29 cellular contexts compared by ENCODE assay signal in the genomic region with DNA sequence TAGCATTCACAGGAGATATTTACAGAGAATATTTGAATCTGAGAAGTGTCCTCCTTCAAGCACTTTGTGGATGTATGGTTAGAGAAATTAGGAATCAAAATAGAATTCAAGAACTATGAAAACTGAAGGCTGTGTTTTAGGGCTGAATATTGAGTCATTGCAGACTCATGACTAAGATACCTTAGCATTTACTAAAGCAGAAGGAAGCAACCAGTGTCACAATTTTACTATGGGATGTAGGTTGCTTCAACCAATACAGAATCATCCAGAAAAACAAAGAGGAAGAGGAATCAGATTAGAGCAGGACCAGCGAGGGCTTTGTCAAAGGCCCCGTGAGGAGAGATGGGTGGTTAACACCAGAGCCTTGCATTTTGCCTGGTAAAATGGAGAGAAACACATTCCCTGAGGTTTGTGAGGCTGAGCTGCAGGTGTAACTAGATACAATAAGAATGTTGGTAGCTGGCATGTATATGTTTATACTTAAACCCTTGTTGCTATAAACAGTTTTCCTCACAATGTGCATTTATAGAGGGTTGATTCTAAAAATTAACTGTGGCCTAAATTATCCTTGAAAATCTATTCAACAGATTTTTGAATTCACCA.
DNase-seq lines count a peak whose midpoint lies in the region; ATAC-seq, FAIRE-seq and TF ChIP-seq lines count a peak whose summit lies in the region.
"Had no signal": no experiment of that assay in that cellular context is flagged by ENCODE, and none has a peak within 500 bp of the region (broad histone marks: within the 10 kb centered on the region; RNA-seq: fewer than 3 reads in every experiment).

No MANE protein-coding gene starts in this region.

- no peaks in the 10 kb centered on the region for H3K27me3 ChIP-seq in RWPE2 (ENCODE audit: insufficient read depth, poor library complexity, severe bottlenecking)
- H3K27me3 ChIP-seq: BE2C, esophagus squamous epithelium, transverse colon had no signal

- DNase-seq in SKM-1 treated with dmso at 0.1 percent for 144 hours (lab: John Stamatoyannopoulos, UW; ENCODE audit: unreplicated experiment) (peak; percentile 1), SKM-1 (lab: John Stamatoyannopoulos, UW; ENCODE audit: unreplicated experiment) (no peak), RWPE2 (ENCODE audit: low spot score) (no peak), fibroblast of mammary gland (ENCODE audit: low read depth) (peak; percentile 36), GM12892 (ENCODE audit: insufficient read length) (no peak), middle frontal gyrus (ENCODE audit: extremely low spot score, low spot score) (no peak)
- DNase-seq in activated CD4-positive, CD25-positive, alpha-beta regulatory T cell treated with anti-CD3 and anti-CD28 coated beads, Interleukin-2, amount 50 U/mL, for 72 hours = no peak
- DNase-seq in stimulated activated naive CD4-positive, alpha-beta T cell (lab: John Stamatoyannopoulos, UW) = no peak
- DNase-seq: 8988T; activated CD4-positive, alpha-beta T cell treated with anti-CD3 and anti-CD28 coated beads, Interleukin-2, amount 50 U/mL, for 48 hours; activated CD4-positive, CD25-positive, alpha-beta regulatory T cell; activated effector memory CD4-positive, alpha-beta T cell treated with Interleukin-2 at 50 U/mL for 16 hours; activated naive CD8-positive, alpha-beta T cell treated with anti-CD3 and anti-CD28 coated beads, Interleukin-2, amount 10 ng/mL, durations not matched to agents 7 days and 5 days; BE2C; DMS153; effector memory CD8-positive, alpha-beta T cell; esophagus squamous epithelium; GDM1; head of caudate nucleus; left cardiac atrium; NCI-H1417; NCI-H2081; NCI-H345; NCI-H774; psoas muscle; T-helper 9 cell; transverse colon had no signal

- no peak for FAIRE-seq in GM12892 (lab: Jason Lieb, UNC)

- no peaks in the 10 kb centered on the region for H3K36me3 ChIP-seq in RWPE2 (ENCODE audit: low read depth)
- H3K36me3 ChIP-seq: BE2C, esophagus squamous epithelium, transverse colon had no signal

- H3K9me3 ChIP-seq in RWPE2 (ENCODE audit: severe bottlenecking) = no peaks in the 10 kb centered on the region
- H3K9me3 ChIP-seq: BE2C, esophagus squamous epithelium, psoas muscle, transverse colon had no signal

- TF ChIP-seq POLR2A in GM12892 (IDR thresholded peaks at IDR 0.05; ENCODE audit: low read depth, low read length) = no peak

- peak overlapping the region; percentile 92 for H3K27ac ChIP-seq in RWPE2 (ENCODE audit: poor library complexity, severe bottlenecking)
- H3K27ac ChIP-seq: esophagus squamous epithelium, HL-60, psoas muscle, transverse colon had no signal

- H3K4me1 ChIP-seq in RWPE2 (ENCODE audit: insufficient read depth, poor library complexity, severe bottlenecking) = peaks cover 28% of the 10 kb centered on the region
- H3K4me1 ChIP-seq: BE2C, psoas muscle, transverse colon had no signal

- peak; percentile 71 for ATAC-seq in RWPE2 (ENCODE audit: low read depth)
- ATAC-seq: effector memory CD8-positive, alpha-beta T cell; GM23338; psoas muscle had no signal

- no peak overlapping the region for H3K4me3 ChIP-seq in RWPE2 (ENCODE audit: severe bottlenecking)
- H3K4me3 ChIP-seq in fibroblast of mammary gland (ENCODE audit: control insufficient read depth, low read depth, low read length) = no peak overlapping the region
- H3K4me3 ChIP-seq: esophagus squamous epithelium, GM23338, psoas muscle, transverse colon had no signal

- no peak for TF ChIP-seq CTCF in RWPE2 (IDR thresholded peaks at IDR 0.05; ENCODE audit: poor library complexity, severe bottlenecking)
- no peak for TF ChIP-seq CTCF in fibroblast of mammary gland (conservative IDR thresholded peaks at IDR 0.05; ENCODE audit: control insufficient read depth, insufficient read depth, low read depth, low read length)

Comparison
In these comparisons a context has a peak if more than half of its experiments do, and no peak if none do; other contexts are left out.
1. DNase-seq: peak in SKM-1 treated with dmso at 0.1 percent for 144 hours (single experiment) and fibroblast of mammary gland (single experiment); none in SKM-1 (single experiment), RWPE2 (single experiment), activated CD4-positive, CD25-positive, alpha-beta regulatory T cell treated with anti-CD3 and anti-CD28 coated beads, Interleukin-2, amount 50 U/mL, for 72 hours (single experiment), GM12892 (single experiment), middle frontal gyrus (single experiment) and stimulated activated naive CD4-positive, alpha-beta T cell (0 of 6).